1 cellular context compared by ENCODE assay signal in the genomic region with DNA sequence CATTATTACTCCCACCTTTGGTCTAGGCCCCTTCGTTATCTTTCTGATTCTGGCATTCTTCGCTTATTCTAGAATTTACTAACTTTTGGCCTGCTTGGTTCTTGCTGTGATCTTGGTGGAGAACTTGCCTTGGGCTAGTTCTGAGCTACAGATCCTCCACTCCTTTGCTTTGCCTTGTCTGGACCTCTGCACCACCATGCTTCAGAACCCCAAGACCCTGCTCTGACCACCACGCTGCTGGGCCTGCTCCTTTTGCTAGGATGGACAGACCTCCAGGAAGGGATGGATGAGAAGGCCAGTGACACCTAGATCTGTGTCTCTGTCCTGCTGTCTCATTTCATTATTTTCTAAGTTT.
A peak's percentile ranks its signal among the peaks of the same experiment; 100 is the strongest.
TF ChIP-seq lines count a peak whose summit lies in the region.

No MANE protein-coding gene starts in this region.

TF ChIP-seq in HepG2, 621 proteins besides CTCF, POLR2A, EP300 and RAD21 (continues in another document):
- TF ChIP-seq ADNP (CRISPR knock-in tag; IDR thresholded peaks at IDR 0.05): 0 out of 2 replicates have a peak, but pooled peaks have one; percentile 27
- TF ChIP-seq ZNF484 (CRISPR knock-in tag; IDR thresholded peaks at IDR 0.05; ENCODE audit: borderline replicate concordance, low read depth): no peak
- TF ChIP-seq GRHL1 (CRISPR knock-in tag; conservative IDR thresholded peaks at IDR 0.05): no peak
- no peak for TF ChIP-seq ZNF432 (CRISPR knock-in tag; IDR thresholded peaks at IDR 0.05; ENCODE audit: borderline replicate concordance)
- TF ChIP-seq ZNF225 (CRISPR knock-in tag; IDR thresholded peaks at IDR 0.05): no peak; the same call in 1 of the 2 replicates
- TF ChIP-seq, protein P1, sequence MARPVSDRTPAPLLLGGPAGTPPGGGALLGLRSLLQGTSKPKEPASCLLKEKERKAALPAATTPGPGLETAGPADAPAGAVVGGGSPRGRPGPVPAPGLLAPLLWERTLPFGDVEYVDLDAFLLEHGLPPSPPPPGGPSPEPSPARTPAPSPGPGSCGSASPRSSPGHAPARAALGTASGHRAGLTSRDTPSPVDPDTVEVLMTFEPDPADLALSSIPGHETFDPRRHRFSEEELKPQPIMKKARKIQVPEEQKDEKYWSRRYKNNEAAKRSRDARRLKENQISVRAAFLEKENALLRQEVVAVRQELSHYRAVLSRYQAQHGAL (CRISPR knock-in tag; IDR thresholded peaks at IDR 0.05; ENCODE audit: not compliant biosample characterization): peak; percentile 31
- TF ChIP-seq ETV6 (CRISPR knock-in tag; conservative IDR thresholded peaks at IDR 0.05): no peak
- peak; percentile 33; the same call in 1 of the 2 replicates for TF ChIP-seq ZNF33B (CRISPR knock-in tag; IDR thresholded peaks at IDR 0.05)
- TF ChIP-seq NR2F6 (IDR thresholded peaks at IDR 0.05): no peak
- TF ChIP-seq NR2F6 (CRISPR knock-in tag; IDR thresholded peaks at IDR 0.05): no peak
- TF ChIP-seq, protein P2, sequence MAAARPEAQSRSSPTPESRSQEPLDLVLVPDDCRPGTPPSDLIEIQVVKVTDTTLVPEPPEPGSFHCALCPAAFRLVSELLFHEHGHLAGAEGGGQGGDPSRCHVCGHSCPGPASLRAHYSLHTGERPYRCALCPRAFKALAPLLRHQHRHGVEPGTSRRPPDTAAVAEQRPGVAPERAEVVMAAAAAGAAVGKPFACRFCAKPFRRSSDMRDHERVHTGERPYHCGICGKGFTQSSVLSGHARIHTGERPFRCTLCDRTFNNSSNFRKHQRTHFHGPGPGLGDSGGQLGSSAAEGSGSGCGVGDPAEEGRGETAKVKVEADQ (CRISPR knock-in tag; IDR thresholded peaks at IDR 0.05; ENCODE audit: borderline replicate concordance): no peak
- TF ChIP-seq SOX13 (IDR thresholded peaks at IDR 0.05): no peak
- TF ChIP-seq SOX13 (CRISPR knock-in tag; conservative IDR thresholded peaks at IDR 0.05 in 1 of 2, IDR thresholded peaks at IDR 0.05 in 1 of 2): no peak
- no peak for TF ChIP-seq ISX (CRISPR knock-in tag; conservative IDR thresholded peaks at IDR 0.05)
- TF ChIP-seq ZNF557 (CRISPR knock-in tag; IDR thresholded peaks at IDR 0.05): no peak
- no peak for TF ChIP-seq CBX5 (CRISPR knock-in tag; IDR thresholded peaks at IDR 0.05; ENCODE audit: borderline replicate concordance)
- TF ChIP-seq ZNF704 (CRISPR knock-in tag; IDR thresholded peaks at IDR 0.05; ENCODE audit: borderline replicate concordance): no peak
- TF ChIP-seq ZNF274 (CRISPR knock-in tag; IDR thresholded peaks at IDR 0.05): peak; percentile 48; the same call in 1 of the 2 replicates
- no peak for TF ChIP-seq SYNCRIP (IDR thresholded peaks at IDR 0.05; ENCODE audit: insufficient read depth, low read depth, low read length)
- TF ChIP-seq ZFY (CRISPR knock-in tag; IDR thresholded peaks at IDR 0.05): peak; percentile 31; the same call in 1 of the 2 replicates
- no peak for TF ChIP-seq ZNF562 (CRISPR knock-in tag; IDR thresholded peaks at IDR 0.05; ENCODE audit: borderline replicate concordance)
- TF ChIP-seq MAX (IDR thresholded peaks at IDR 0.05): no peak
- no peak for TF ChIP-seq MAZ (IDR thresholded peaks at IDR 0.05; ENCODE audit: borderline replicate concordance, low read depth, low read length)
- no peak for TF ChIP-seq MAZ (CRISPR knock-in tag; IDR thresholded peaks at IDR 0.05; ENCODE audit: low read depth)
- TF ChIP-seq CREB3 (CRISPR knock-in tag; IDR thresholded peaks at IDR 0.05): 0 out of 2 replicates have a peak, but pooled peaks have one; percentile 60
- TF ChIP-seq ZBTB26 (CRISPR knock-in tag; IDR thresholded peaks at IDR 0.05; ENCODE audit: borderline replicate concordance): 0 out of 2 replicates have a peak, but pooled peaks have one; percentile 33
- TF ChIP-seq YEATS2 (CRISPR knock-in tag; IDR thresholded peaks at IDR 0.05; ENCODE audit: borderline replicate concordance): no peak
- no peak for TF ChIP-seq HDAC1 (CRISPR knock-in tag; IDR thresholded peaks at IDR 0.05)
- peak; percentile 13; the same call in 1 of the 2 replicates for TF ChIP-seq SALL1 (CRISPR knock-in tag; IDR thresholded peaks at IDR 0.05)
- TF ChIP-seq, protein P3, sequence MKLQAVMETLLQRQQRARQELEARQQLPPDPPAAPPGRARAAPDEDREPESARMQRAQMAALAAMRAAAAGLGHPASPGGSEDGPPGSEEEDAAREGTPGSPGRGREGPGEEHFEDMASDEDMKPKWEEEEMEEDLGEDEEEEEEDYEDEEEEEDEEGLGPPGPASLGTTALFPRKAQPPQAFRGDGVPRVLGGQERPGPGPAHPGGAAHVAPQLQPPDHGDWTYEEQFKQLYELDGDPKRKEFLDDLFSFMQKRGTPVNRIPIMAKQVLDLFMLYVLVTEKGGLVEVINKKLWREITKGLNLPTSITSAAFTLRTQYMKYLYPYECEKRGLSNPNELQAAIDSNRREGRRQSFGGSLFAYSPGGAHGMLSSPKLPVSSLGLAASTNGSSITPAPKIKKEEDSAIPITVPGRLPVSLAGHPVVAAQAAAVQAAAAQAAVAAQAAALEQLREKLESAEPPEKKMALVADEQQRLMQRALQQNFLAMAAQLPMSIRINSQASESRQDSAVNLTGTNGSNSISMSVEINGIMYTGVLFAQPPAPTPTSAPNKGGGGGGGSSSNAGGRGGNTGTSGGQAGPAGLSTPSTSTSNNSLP (IDR thresholded peaks at IDR 0.05; ENCODE audit: low read depth, low read length): no peak
- TF ChIP-seq ZNF780A (CRISPR knock-in tag; IDR thresholded peaks at IDR 0.05): no peak
- TF ChIP-seq CBX1 (IDR thresholded peaks at IDR 0.05; ENCODE audit: low read depth): no peak
- peak; percentile 61; the same call in 1 of the 2 replicates for TF ChIP-seq ZNF598 (CRISPR knock-in tag; IDR thresholded peaks at IDR 0.05; ENCODE audit: borderline replicate concordance)
- no peak for TF ChIP-seq ZNF766 (CRISPR knock-in tag; IDR thresholded peaks at IDR 0.05; ENCODE audit: borderline replicate concordance)
- no peak for TF ChIP-seq ZSCAN9 (CRISPR knock-in tag; IDR thresholded peaks at IDR 0.05; ENCODE audit: borderline replicate concordance)
- TF ChIP-seq, protein P4, sequence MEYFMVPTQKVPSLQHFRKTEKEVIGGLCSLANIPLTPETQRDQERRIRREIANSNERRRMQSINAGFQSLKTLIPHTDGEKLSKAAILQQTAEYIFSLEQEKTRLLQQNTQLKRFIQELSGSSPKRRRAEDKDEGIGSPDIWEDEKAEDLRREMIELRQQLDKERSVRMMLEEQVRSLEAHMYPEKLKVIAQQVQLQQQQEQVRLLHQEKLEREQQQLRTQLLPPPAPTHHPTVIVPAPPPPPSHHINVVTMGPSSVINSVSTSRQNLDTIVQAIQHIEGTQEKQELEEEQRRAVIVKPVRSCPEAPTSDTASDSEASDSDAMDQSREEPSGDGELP (IDR thresholded peaks at IDR 0.05; ENCODE audit: borderline replicate concordance, low read depth): no peak
- TF ChIP-seq ZBTB3 (CRISPR knock-in tag; IDR thresholded peaks at IDR 0.05; ENCODE audit: borderline replicate concordance, low read depth): 0 out of 2 replicates have a peak, but pooled peaks have one; percentile 15
- peak; percentile 58; the same call in 1 of the 2 replicates for TF ChIP-seq ZBTB38 (CRISPR knock-in tag; IDR thresholded peaks at IDR 0.05)
- no peak for TF ChIP-seq GPN1 (CRISPR knock-in tag; IDR thresholded peaks at IDR 0.05; ENCODE audit: borderline replicate concordance)
- no peak for TF ChIP-seq XBP1 (CRISPR knock-in tag; IDR thresholded peaks at IDR 0.05)
- TF ChIP-seq TBX2 (CRISPR knock-in tag; IDR thresholded peaks at IDR 0.05; ENCODE audit: borderline replicate concordance): no peak
- TF ChIP-seq CBX2 (IDR thresholded peaks at IDR 0.05; ENCODE audit: low read depth, low read length): no peak
- no peak for TF ChIP-seq CBX2 (CRISPR knock-in tag; IDR thresholded peaks at IDR 0.05; ENCODE audit: low read depth)
- no peak for TF ChIP-seq SSRP1 (CRISPR knock-in tag; IDR thresholded peaks at IDR 0.05)
- TF ChIP-seq ZNF790 (CRISPR knock-in tag; IDR thresholded peaks at IDR 0.05; ENCODE audit: borderline replicate concordance): no peak
- TF ChIP-seq RFXAP (CRISPR knock-in tag; IDR thresholded peaks at IDR 0.05; ENCODE audit: borderline replicate concordance): no peak
- TF ChIP-seq UBTF (CRISPR knock-in tag; IDR thresholded peaks at IDR 0.05): 0 out of 2 replicates have a peak, but pooled peaks have one; percentile 23
- TF ChIP-seq ZFP90 (CRISPR knock-in tag; IDR thresholded peaks at IDR 0.05; ENCODE audit: borderline replicate concordance): 0 out of 2 replicates have a peak, but pooled peaks have one; percentile 47
- peak; percentile 69; the same call in 1 of the 2 replicates for TF ChIP-seq BRD4 (CRISPR knock-in tag; IDR thresholded peaks at IDR 0.05)
